Comparison of ENCODE assay signal across 8 cellular contexts in the genomic region with DNA sequence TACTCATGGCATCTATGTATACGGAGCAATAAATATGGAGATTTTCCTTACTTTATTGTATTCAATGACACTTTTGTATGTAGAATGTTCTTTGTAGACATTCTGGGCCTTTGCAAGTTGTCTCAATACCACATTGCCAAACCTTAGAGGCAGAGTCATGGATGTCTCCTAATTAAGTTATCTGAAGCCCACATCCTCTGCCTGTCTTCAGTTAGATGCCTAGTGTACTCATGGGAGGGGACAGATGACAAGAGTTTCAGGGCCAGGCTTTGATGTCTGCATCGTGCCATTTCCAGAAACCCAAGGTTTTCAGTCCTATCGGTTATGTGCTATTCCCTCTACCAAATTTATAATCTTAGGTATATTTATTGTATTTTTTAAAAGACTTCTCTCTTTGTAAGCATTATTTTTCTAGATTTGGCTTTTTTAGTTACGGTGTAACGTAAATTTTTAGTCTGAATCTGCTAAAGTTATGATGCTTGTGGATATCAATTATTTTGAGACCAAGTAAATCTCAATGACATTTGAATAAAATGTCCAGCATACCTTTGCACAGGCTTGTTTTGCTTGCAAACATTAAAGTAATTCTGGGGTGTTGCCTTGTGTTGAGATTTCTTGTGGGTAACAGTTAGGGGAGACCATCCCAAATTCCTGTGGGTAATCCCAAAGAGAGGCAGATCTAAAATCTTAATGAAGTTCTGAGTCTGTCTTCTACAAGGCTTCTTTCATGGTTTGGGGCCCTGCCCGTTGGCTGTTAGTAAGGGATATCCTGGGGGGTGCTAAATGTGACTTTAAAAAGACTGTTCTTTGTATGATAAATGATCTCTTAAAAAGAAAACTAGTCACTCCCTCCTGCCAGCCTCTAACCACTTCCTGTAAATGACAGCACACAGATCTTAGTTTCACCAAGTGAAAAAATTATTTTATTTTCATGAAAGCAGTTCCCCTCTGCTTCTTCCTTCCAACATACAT. TPM values are rescaled to one million over a fixed set of nuclear protein-coding genes. Genes with fewer than 3 reads are reported as not detected.
DNase-seq lines count a peak whose midpoint lies in the region; ATAC-seq, FAIRE-seq and TF ChIP-seq lines count a peak whose summit lies in the region.

No MANE protein-coding gene starts in this region.

- H3K4me2 ChIP-seq in keratinocyte (ENCODE audit: control insufficient read depth, extremely low read depth, insufficient read depth, low read depth, low read length), result peak overlapping the region; percentile 58

- TF ChIP-seq CTCF in left ventricle myocardium inferior (IDR thresholded peaks at IDR 0.05; ENCODE audit: borderline replicate concordance), result no peak
- no peak for TF ChIP-seq CTCF in keratinocyte (optimal IDR thresholded peaks at IDR 0.05 in 1 of 3, IDR thresholded peaks at IDR 0.05 in 1 of 3, conservative IDR thresholded peaks at IDR 0.05 in 1 of 3; ENCODE audit: extremely low read depth in 1 of 3, insufficient read depth in 2 of 3, low read length in 3 of 3)
- TF ChIP-seq CTCF in upper lobe of left lung (IDR thresholded peaks at IDR 0.05), result no peak

- H3K27me3 ChIP-seq in left ventricle myocardium inferior (ENCODE audit: low read depth) (no peaks in the 10 kb centered on the region), keratinocyte (ENCODE audit: control insufficient read depth, extremely low read depth, insufficient read depth, low read length) (no peaks in the 10 kb centered on the region), upper lobe of left lung (no peaks in the 10 kb centered on the region)

- peaks cover 71% of the 10 kb centered on the region for H3K4me1 Mint-ChIP-seq in activated T-helper 2 cell treated with anti-CD3 and anti-CD28 coated beads, Interferon-gamma antibody, Interleukin-2, Interleukin-4, amounts not matched to agents 10 μg/mL and 5 μg/mL and 100 μg/mL, durations not matched to agents 14 hours and 24 hours and 36 hours (ENCODE audit: low read depth)

- H3K27me3 Mint-ChIP-seq in activated T-helper 2 cell treated with anti-CD3 and anti-CD28 coated beads, Interferon-gamma antibody, Interleukin-2, Interleukin-4, amounts not matched to agents 10 μg/mL and 5 μg/mL and 100 μg/mL, durations not matched to agents 14 hours and 24 hours and 36 hours (ENCODE audit: low read depth), result no peaks in the 10 kb centered on the region

- H3K9me1 ChIP-seq in keratinocyte (ENCODE audit: control insufficient read depth, extremely low read depth, insufficient read depth, low read length), result no peaks in the 10 kb centered on the region

- peaks cover 6% of the 10 kb centered on the region for H4K20me1 ChIP-seq in keratinocyte (ENCODE audit: control insufficient read depth, extremely low read depth, insufficient read depth, low read length)

- ATAC-seq in left ventricle myocardium superior, result no peak
- ATAC-seq in upper lobe of left lung (ENCODE audit: low FRiP score in 2 of 2), result peak; percentile 10 to 15

- H3K79me2 ChIP-seq in keratinocyte (ENCODE audit: control insufficient read depth, insufficient read depth, low read length), result peaks cover 74% of the 10 kb centered on the region

- H3K9me3 ChIP-seq in left ventricle myocardium inferior (replicated peaks), result no peaks in the 10 kb centered on the region
- H3K9me3 ChIP-seq in keratinocyte (ENCODE audit: control insufficient read depth, low read depth, low read length), result no peaks in the 10 kb centered on the region
- no peaks in the 10 kb centered on the region for H3K9me3 ChIP-seq in upper lobe of left lung

- peaks cover 55% of the 10 kb centered on the region for H3K4me1 ChIP-seq in left ventricle myocardium inferior
- H3K4me1 ChIP-seq in keratinocyte (ENCODE audit: control insufficient read depth, extremely low read depth, insufficient read depth, low read length), result peaks cover 50% of the 10 kb centered on the region
- H3K4me1 ChIP-seq in upper lobe of left lung, result peaks cover 58 to 74% (median 61%) of the 10 kb centered on the region in 4 donors

- DNase-seq in left ventricle myocardium inferior (no peak), left ventricle myocardium superior (no peak), OCI-M1 (lab: John Stamatoyannopoulos, UW) (peak; percentile 93), keratinocyte (ENCODE audit: low read depth, low spot score) (no peak), upper lobe of left lung (no peak), NCI-H524 treated with DMSO at 0.1 percent for 48 hours (lab: John Stamatoyannopoulos, UW) (no peak), NCI-H524 (lab: John Stamatoyannopoulos, UW) (no peak)
- peak; percentile 45 for DNase-seq in activated T-helper 2 cell treated with anti-CD3 and anti-CD28 coated beads, Interferon-gamma antibody, Interleukin-2, Interleukin-4, amounts not matched to agents 10 μg/mL and 5 μg/mL and 100 μg/mL, durations not matched to agents 14 hours and 24 hours and 36 hours (ENCODE audit: low spot score)

- peak overlapping the region; percentile 95 for H3K27ac Mint-ChIP-seq in activated T-helper 2 cell treated with anti-CD3 and anti-CD28 coated beads, Interferon-gamma antibody, Interleukin-2, Interleukin-4, amounts not matched to agents 10 μg/mL and 5 μg/mL and 100 μg/mL, durations not matched to agents 14 hours and 24 hours and 36 hours

- no peak for FAIRE-seq in keratinocyte (lab: Jason Lieb, UNC)

- dilution Hi-C loops in keratinocyte (cut with MboI; ENCODE audit: extremely low pct_ligation_motif_present, low sequenced_read_pairs), result no loop called here

- no peak overlapping the region for H3K4me3 ChIP-seq in left ventricle myocardium inferior
- peak overlapping the region in 2 of 3 experiments; percentile 11 to 51 for H3K4me3 ChIP-seq in keratinocyte (ENCODE audit: control insufficient read depth in 2 of 3, extremely low read depth in 1 of 3, insufficient read depth in 2 of 3, low read depth in 1 of 3, low read length in 3 of 3)
- no peak overlapping the region for H3K4me3 ChIP-seq in upper lobe of left lung

- H3K36me3 ChIP-seq in left ventricle myocardium inferior, result no peaks in the 10 kb centered on the region
- H3K36me3 ChIP-seq in keratinocyte (ENCODE audit: control insufficient read depth in 2 of 2, extremely low read depth in 1 of 2, insufficient read depth in 2 of 2, low read length in 2 of 2), result no peaks in the 10 kb centered on the region
- no peaks in the 10 kb centered on the region for H3K36me3 ChIP-seq in upper lobe of left lung

- 55 to 57% methylated on average over 6 of the region's 6 CpGs for WGBS in upper lobe of left lung, 2 donors

- intact Hi-C loops in left ventricle myocardium inferior (cut with micrococcal nuclease) (no loop called here), left ventricle myocardium superior (cut with micrococcal nuclease) (no loop called here)
- intact Hi-C loops in activated T-helper 2 cell treated with anti-CD3 and anti-CD28 coated beads, Interferon-gamma antibody, Interleukin-2, Interleukin-4, amounts not matched to agents 10 μg/mL and 5 μg/mL and 100 μg/mL, durations not matched to agents 14 hours and 24 hours and 36 hours (cut with micrococcal nuclease), result loop anchor here (1.0 to 10.0 kb wide), 4 partner anchors 9 to 1722 kb away; partner anchors contain the start of genes AKIRIN1 and ZC3H12A

- no peak overlapping the region for H3K9ac ChIP-seq in keratinocyte (ENCODE audit: control insufficient read depth, extremely low read depth, insufficient read depth, low read length)

- H3K27ac ChIP-seq in left ventricle myocardium inferior (replicated peaks), result peak overlapping the region; percentile 23
- H3K27ac ChIP-seq in keratinocyte (ENCODE audit: control insufficient read depth, insufficient read depth, low read length), result peak overlapping the region; percentile 57
- peak overlapping the region; percentile 48 to 82 (median 64) for H3K27ac ChIP-seq in upper lobe of left lung

- H3K4me3 Mint-ChIP-seq in activated T-helper 2 cell treated with anti-CD3 and anti-CD28 coated beads, Interferon-gamma antibody, Interleukin-2, Interleukin-4, amounts not matched to agents 10 μg/mL and 5 μg/mL and 100 μg/mL, durations not matched to agents 14 hours and 24 hours and 36 hours (ENCODE audit: low read depth), result peak overlapping the region; percentile 70

- no peak for TF ChIP-seq POLR2A in upper lobe of left lung (IDR thresholded peaks at IDR 0.05)

- no peak for TF ChIP-seq EP300 in upper lobe of left lung (IDR thresholded peaks at IDR 0.05)

- peaks cover 10% of the 10 kb centered on the region for H3K36me3 Mint-ChIP-seq in activated T-helper 2 cell treated with anti-CD3 and anti-CD28 coated beads, Interferon-gamma antibody, Interleukin-2, Interleukin-4, amounts not matched to agents 10 μg/mL and 5 μg/mL and 100 μg/mL, durations not matched to agents 14 hours and 24 hours and 36 hours (ENCODE audit: low read depth)

- no peaks in the 10 kb centered on the region for H3K9me3 Mint-ChIP-seq in activated T-helper 2 cell treated with anti-CD3 and anti-CD28 coated beads, Interferon-gamma antibody, Interleukin-2, Interleukin-4, amounts not matched to agents 10 μg/mL and 5 μg/mL and 100 μg/mL, durations not matched to agents 14 hours and 24 hours and 36 hours

- no peak overlapping the region for H2AFZ ChIP-seq in keratinocyte (ENCODE audit: control insufficient read depth, low read length)

RNA-seq across cellular contexts. Expression of gene MACF1, which starts 8.0 kb away (rescaled TPM):
- total RNA-seq in left ventricle myocardium inferior (181 TPM), left ventricle myocardium superior (239 TPM), upper lobe of left lung (1,000 to 10,000 TPM in 1 of 6 donors, 100 to 1,000 TPM in 5; 359 to 1,160 (median 531) TPM)
- 210 and 212 TPM in 2 replicates for total RNA-seq in activated T-helper 2 cell treated with anti-CD3 and anti-CD28 coated beads, Interferon-gamma antibody, Interleukin-2, Interleukin-4, amounts not matched to agents 10 μg/mL and 5 μg/mL and 100 μg/mL, durations not matched to agents 14 hours and 24 hours and 36 hours
- polyA plus RNA-seq in keratinocyte, result 84.8 to 111 TPM (median 96.9 TPM) in 3 replicates
- 210 TPM for polyA plus RNA-seq in keratinocyte (2011; ENCODE audit: low read depth)
- 32.6 and 38.9 TPM in 2 replicates for polyA plus RNA-seq in keratinocyte (2011; cell fraction: cytosol; rRNA removed)
- polyA plus RNA-seq in keratinocyte (2011; cell fraction: nucleus; rRNA removed), result 432 and 528 TPM in 2 replicates
- polyA plus RNA-seq in keratinocyte (2012; ENCODE audit: low replicate concordance), result 132 and 145 TPM in 2 replicates
- 223 to 562 TPM (median 369 TPM) in 3 replicates for polyA minus RNA-seq in keratinocyte
- polyA minus RNA-seq in keratinocyte (2011; cell fraction: cytosol; rRNA and poly(A)+ RNA removed), result 87.1 TPM
- 697 and 1,508 TPM in 2 replicates for polyA minus RNA-seq in keratinocyte (2011; cell fraction: nucleus; rRNA and poly(A)+ RNA removed)

Comparison
In these comparisons a context has a peak if more than half of its experiments do, and no peak if none do; other contexts are left out.
1. DNase-seq: peak in OCI-M1 (single experiment) and activated T-helper 2 cell treated with anti-CD3 and anti-CD28 coated beads, Interferon-gamma antibody, Interleukin-2, Interleukin-4, amounts not matched to agents 10 μg/mL and 5 μg/mL and 100 μg/mL, durations not matched to agents 14 hours and 24 hours and 36 hours (single experiment); none in left ventricle myocardium inferior (single experiment), left ventricle myocardium superior (single experiment), keratinocyte (single experiment), upper lobe of left lung (0 of 2), NCI-H524 treated with DMSO at 0.1 percent for 48 hours (single experiment) and NCI-H524 (0 of 2).
2. H3K4me3 ChIP-seq: peak in keratinocyte (2 of 3); none in left ventricle myocardium inferior (single experiment) and upper lobe of left lung (0 of 4).
3. Peak in every context shown above with its lines, with median percentiles within 50 percentile points of each other: H3K27ac ChIP-seq.